ENCODE assay signal across 8 cellular contexts in genomic region chr16:18230505-18230904, GRCh38.
DNase-seq lines count a peak whose midpoint lies in the region; TF ChIP-seq lines count a peak whose summit lies in the region.
"Not testable (repeated sequence)": the region's sequence is repeated elsewhere in the genome, so short reads cannot be mapped to it uniquely, and the experiment has no call there.

No MANE protein-coding gene starts in this region.

- not testable (repeated sequence) for H3K27ac Mint-ChIP-seq in endodermal cell

- DNase-seq in DMS 273 (lab: John Stamatoyannopoulos, UW; ENCODE audit: unreplicated experiment) (peak; percentile 38), GM13977 (ENCODE audit: low spot score) (peak; percentile 0), H7 (peak; percentile 6), HEK293T (ENCODE audit: extremely low spot score) (peak; percentile 1), NCI-H524 (lab: John Stamatoyannopoulos, UW) (peak; percentile 9 to 14), endodermal cell (peak; percentile 52), iPS-NIHi11 (ENCODE audit: low spot score) (peak; percentile 3), left kidney (ENCODE audit: low read depth, low spot score) (peak; percentile 25)

- POLR2A ChIA-PET in HEK293T (lab: Yijun Ruan, JAX), result not testable (repeated sequence)

- H3K27me3 Mint-ChIP-seq in endodermal cell (ENCODE audit: insufficient read depth), result not testable (repeated sequence)

- not testable (repeated sequence) for H3K4me1 Mint-ChIP-seq in endodermal cell

- H3K36me3 ChIP-seq in H7 (replicated peaks; ENCODE audit: control insufficient read depth, insufficient read depth, low read length); endodermal cell (ENCODE audit: control insufficient read depth, insufficient read depth, low read length): not testable (repeated sequence)

- H3K36me3 Mint-ChIP-seq in endodermal cell (ENCODE audit: low read depth), result not testable (repeated sequence)

- WGBS in endodermal cell (ENCODE audit: insufficient coverage in 1 of 2, insufficient read length in 1 of 2), 2 experiments, result 60% methylated on average over 1 of the region's 13 CpGs; no CpG with 5 or more reads in 1 of the 2 experiments

- H3K4me3 ChIP-seq in H7 (ENCODE audit: insufficient read depth, low read depth, low read length); endodermal cell (ENCODE audit: low read length): not testable (repeated sequence)

- H3K4me1 ChIP-seq in endodermal cell (ENCODE audit: control insufficient read depth, insufficient read depth, low read length), result not testable (repeated sequence)

- H3K9me3 ChIP-seq in endodermal cell (ENCODE audit: control insufficient read depth, low read length), result not testable (repeated sequence)

- not testable (repeated sequence) for H3K9ac ChIP-seq in endodermal cell (ENCODE audit: extremely low read depth, low read length, poor library complexity, severe bottlenecking)

- in situ Hi-C loops in GM13977 (cut with MboI; ENCODE audit: low pct_unique_long_range_greater_than_20kb, low sequenced_read_pairs, unreplicated experiment), result not testable (repeated sequence)

- CTCF ChIA-PET in HEK293T (lab: Yijun Ruan, JAX), result not testable (repeated sequence)

- H3K27ac ChIP-seq in endodermal cell (ENCODE audit: low read depth, low read length), result not testable (repeated sequence)

- H3K27me3 ChIP-seq in H7 (ENCODE audit: control insufficient read depth, insufficient read depth, low read length); endodermal cell (ENCODE audit: control insufficient read depth, insufficient read depth, low read length, poor library complexity, severe bottlenecking): not testable (repeated sequence)

- not testable (repeated sequence) for TF ChIP-seq CTCF in GM13977 (IDR thresholded peaks at IDR 0.05; ENCODE audit: extremely low read depth, insufficient read depth, missing control alignments); endodermal cell (conservative IDR thresholded peaks at IDR 0.05)

- H3K9me3 Mint-ChIP-seq in endodermal cell, result not testable (repeated sequence)

- H3K4me3 Mint-ChIP-seq in endodermal cell, result not testable (repeated sequence)

Comparison
In these comparisons a context has a peak if more than half of its experiments do, and no peak if none do; other contexts are left out.
1. DNase-seq: peak in every context shown above with its lines; median percentile 52 in endodermal cell; 38 in DMS 273; 25 in left kidney; 12 in NCI-H524; 6 in H7; 3 in iPS-NIHi11; 1 in HEK293T; 0 in GM13977.